13 cellular contexts compared by ENCODE assay signal in genomic region chr15:43808960-43809678, GRCh38. TPM values are rescaled to one million over a fixed set of nuclear protein-coding genes. Genes with fewer than 3 reads are reported as not detected.
A peak's percentile ranks its signal among the peaks of the same experiment; 100 is the strongest.
DNase-seq lines count a peak whose midpoint lies in the region; ATAC-seq lines count a peak whose summit lies in the region.
"Had no signal": no experiment of that assay in that cellular context is flagged by ENCODE, and none has a peak within 500 bp of the region (broad histone marks: within the 10 kb centered on the region; RNA-seq: fewer than 3 reads in every experiment).

No MANE protein-coding gene starts in this region.

- ATAC-seq in activated T-cell treated with anti-CD3 and anti-CD28 coated beads, Interleukin-2, amount 50 U/mL, for 72 hours (replicated peaks in 1 of 2), result no peak
- peak; percentile 62 for ATAC-seq in HG02642 (IDR thresholded peaks at IDR 0.05; ENCODE audit: poor library complexity, unreplicated experiment)
- ATAC-seq in stimulated activated naive CD8-positive, alpha-beta T cell treated with anti-CD3 and anti-CD28 coated beads, Interleukin-15, amount 100 ng/mL, for 72 hours, result no peak

- no peaks in the 10 kb centered on the region for H3K9me3 Mint-ChIP-seq in activated T-cell treated with anti-CD3 and anti-CD28 coated beads, Interleukin-2, amount 50 U/mL, for 72 hours
- H3K9me3 Mint-ChIP-seq in stimulated activated naive CD8-positive, alpha-beta T cell treated with anti-CD3 and anti-CD28 coated beads, Interleukin-15, amount 100 ng/mL, for 72 hours, result no peaks in the 10 kb centered on the region
- H3K9me3 Mint-ChIP-seq: activated naive CD4-positive, alpha-beta T cell treated with anti-CD3 and anti-CD28 coated beads, Interleukin-2, amount 10 ng/mL, durations not matched to agents 7 days and 5 days; dendritic cell treated with granulocyte-macrophage colony-stimulating factor and Interleukin-4, amounts not matched to agents 40 ng/mL and 50 ng/mL, for 4 days had no signal

- no peaks in the 10 kb centered on the region for H3K27me3 Mint-ChIP-seq in activated T-cell treated with anti-CD3 and anti-CD28 coated beads, Interleukin-2, amount 50 U/mL, for 72 hours (ENCODE audit: low read depth)
- no peaks in the 10 kb centered on the region for H3K27me3 Mint-ChIP-seq in stimulated activated naive CD8-positive, alpha-beta T cell treated with anti-CD3 and anti-CD28 coated beads, Interleukin-15, amount 100 ng/mL, for 72 hours
- H3K27me3 Mint-ChIP-seq: activated naive CD4-positive, alpha-beta T cell treated with anti-CD3 and anti-CD28 coated beads, Interleukin-2, amount 10 ng/mL, durations not matched to agents 7 days and 5 days; dendritic cell treated with granulocyte-macrophage colony-stimulating factor and Interleukin-4, amounts not matched to agents 40 ng/mL and 50 ng/mL, for 4 days had no signal

- peaks cover 22 to 33% of the 10 kb centered on the region in 2 donors for H3K36me3 Mint-ChIP-seq in activated T-cell treated with anti-CD3 and anti-CD28 coated beads, Interleukin-2, amount 50 U/mL, for 72 hours (ENCODE audit: insufficient read depth in 2 of 2)

- DNase-seq in activated T-cell treated with anti-CD3 and anti-CD28 coated beads, Interleukin-2, amount 50 U/mL, for 72 hours, result no peak
- DNase-seq in activated T-cell treated with anti-CD3 and anti-CD28 coated beads for 4 hours (no peak), NOMO-1 treated with DMSO at 0.1 percent for 48 hours (lab: John Stamatoyannopoulos, UW; ENCODE audit: unreplicated experiment) (peak; percentile 79), DMS 273 (lab: John Stamatoyannopoulos, UW; ENCODE audit: unreplicated experiment) (no peak), GF-D8 (lab: John Stamatoyannopoulos, UW) (no peak), hepatic stellate cell (ENCODE audit: low spot score) (no peak)
- DNase-seq in stimulated activated naive CD8-positive, alpha-beta T cell treated with anti-CD3 and anti-CD28 coated beads, Interleukin-15, amount 100 ng/mL, for 72 hours, result no peak
- DNase-seq: activated naive CD4-positive, alpha-beta T cell treated with anti-CD3 and anti-CD28 coated beads, Interleukin-2, amount 10 ng/mL, durations not matched to agents 7 days and 5 days; GDM1; hippocampal formation; Kasumi-1 had no signal

- H3K4me1 Mint-ChIP-seq in activated T-cell treated with anti-CD3 and anti-CD28 coated beads, Interleukin-2, amount 50 U/mL, for 72 hours (ENCODE audit: low read depth), result peaks cover 4% of the 10 kb centered on the region
- peaks cover 5% of the 10 kb centered on the region for H3K4me1 Mint-ChIP-seq in stimulated activated naive CD8-positive, alpha-beta T cell treated with anti-CD3 and anti-CD28 coated beads, Interleukin-15, amount 100 ng/mL, for 72 hours

- peak overlapping the region; percentile 91 for H3K27ac Mint-ChIP-seq in activated T-cell treated with anti-CD3 and anti-CD28 coated beads, Interleukin-2, amount 50 U/mL, for 72 hours
- H3K27ac Mint-ChIP-seq in stimulated activated naive CD8-positive, alpha-beta T cell treated with anti-CD3 and anti-CD28 coated beads, Interleukin-15, amount 100 ng/mL, for 72 hours, result peak overlapping the region; percentile 42 to 61
- H3K27ac Mint-ChIP-seq: activated naive CD4-positive, alpha-beta T cell treated with anti-CD3 and anti-CD28 coated beads, Interleukin-2, amount 10 ng/mL, durations not matched to agents 7 days and 5 days had no signal

- H3K4me3 Mint-ChIP-seq in activated T-cell treated with anti-CD3 and anti-CD28 coated beads, Interleukin-2, amount 50 U/mL, for 72 hours, result no peak overlapping the region
- H3K4me3 Mint-ChIP-seq in stimulated activated naive CD8-positive, alpha-beta T cell treated with anti-CD3 and anti-CD28 coated beads, Interleukin-15, amount 100 ng/mL, for 72 hours, result no peak overlapping the region
- H3K4me3 Mint-ChIP-seq: activated naive CD4-positive, alpha-beta T cell treated with anti-CD3 and anti-CD28 coated beads, Interleukin-2, amount 10 ng/mL, durations not matched to agents 7 days and 5 days; dendritic cell treated with granulocyte-macrophage colony-stimulating factor and Interleukin-4, amounts not matched to agents 40 ng/mL and 50 ng/mL, for 4 days had no signal

RNA-seq across cellular contexts. Expression of gene HYPK, which starts 8.7 kb away (rescaled TPM):
- 10 to 100 TPM; 10.3 to 15.2 TPM for total RNA-seq in activated T-cell treated with anti-CD3 and anti-CD28 coated beads, Interleukin-2, amount 50 U/mL, for 72 hours

RNA-seq across cellular contexts. Expression of gene SERINC4, which starts 9.1 kb away (rescaled TPM):
- total RNA-seq in activated T-cell treated with anti-CD3 and anti-CD28 coated beads, Interleukin-2, amount 50 U/mL, for 72 hours, result under 1 TPM; 0.14 to 0.23 TPM

RNA-seq across cellular contexts. Expression of gene MFAP1, which starts 15.4 kb away (rescaled TPM):
- 10 to 100 TPM; 34.1 to 34.5 TPM for total RNA-seq in activated T-cell treated with anti-CD3 and anti-CD28 coated beads, Interleukin-2, amount 50 U/mL, for 72 hours

RNA-seq across cellular contexts. Expression of gene SERF2, which starts 17.0 kb away (rescaled TPM):
- 100 to 1,000 TPM; 445 to 520 TPM for total RNA-seq in activated T-cell treated with anti-CD3 and anti-CD28 coated beads, Interleukin-2, amount 50 U/mL, for 72 hours

RNA-seq across cellular contexts. Expression of gene WDR76, which starts 17.7 kb away (rescaled TPM):
- 100 to 1,000 TPM in 1 of 2 donors, 10 to 100 TPM in 1; 76.3 to 108 TPM for total RNA-seq in activated T-cell treated with anti-CD3 and anti-CD28 coated beads, Interleukin-2, amount 50 U/mL, for 72 hours
